Comparison of ENCODE assay signal across 10 cellular contexts in the genomic region with DNA sequence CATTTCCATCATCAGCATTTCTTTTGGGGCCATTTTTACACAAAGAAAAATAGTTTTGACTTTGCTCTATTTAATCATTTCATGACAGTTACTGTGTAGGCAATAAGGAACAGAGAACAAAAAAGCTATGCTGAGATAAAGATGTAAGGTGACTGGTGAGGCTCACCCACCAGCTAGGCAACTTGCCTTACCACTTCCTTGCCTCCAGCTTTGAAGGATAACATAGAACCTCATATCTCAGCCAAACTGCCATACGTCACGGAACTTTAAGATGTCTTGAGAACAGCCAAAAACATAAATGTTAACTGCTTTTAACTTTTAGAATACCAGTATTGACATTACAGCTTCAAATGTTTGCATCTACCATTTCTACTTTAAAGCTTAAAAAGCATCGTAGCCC.
DNase-seq lines count a peak whose midpoint lies in the region; ATAC-seq lines count a peak whose summit lies in the region.
"Had no signal": no experiment of that assay in that cellular context is flagged by ENCODE, and none has a peak within 500 bp of the region (broad histone marks: within the 10 kb centered on the region; RNA-seq: fewer than 3 reads in every experiment).

No MANE protein-coding gene starts in this region.

- peaks cover 91% of the 10 kb centered on the region for H3K4me1 Mint-ChIP-seq in activated naive CD4-positive, alpha-beta T cell treated with anti-CD3 and anti-CD28 coated beads, Interleukin-2, amount 50 U/mL, for 24 hours
- peaks cover 78% of the 10 kb centered on the region for H3K4me1 Mint-ChIP-seq in stimulated activated naive CD8-positive, alpha-beta T cell treated with anti-CD3 and anti-CD28 coated beads, Interleukin-15, Interleukin-2, amounts not matched to agents 100 ng/mL and 50 ng/mL, for 24 hours (ENCODE audit: low read depth)

- peaks cover 5% of the 10 kb centered on the region for H3K9me3 Mint-ChIP-seq in activated naive CD4-positive, alpha-beta T cell treated with anti-CD3 and anti-CD28 coated beads, Interleukin-2, amount 50 U/mL, for 24 hours
- H3K9me3 Mint-ChIP-seq in stimulated activated naive CD8-positive, alpha-beta T cell treated with anti-CD3 and anti-CD28 coated beads, Interleukin-15, Interleukin-2, amounts not matched to agents 100 ng/mL and 50 ng/mL, for 24 hours = no peaks in the 10 kb centered on the region

- ATAC-seq in HG03432 (IDR thresholded peaks at IDR 0.05; ENCODE audit: unreplicated experiment) = no peak

- no peaks in the 10 kb centered on the region for H3K36me3 Mint-ChIP-seq in activated naive CD4-positive, alpha-beta T cell treated with anti-CD3 and anti-CD28 coated beads, Interleukin-2, amount 50 U/mL, for 24 hours
- H3K36me3 Mint-ChIP-seq in stimulated activated naive CD8-positive, alpha-beta T cell treated with anti-CD3 and anti-CD28 coated beads, Interleukin-15, Interleukin-2, amounts not matched to agents 100 ng/mL and 50 ng/mL, for 24 hours (ENCODE audit: low read depth) = peaks cover 5% of the 10 kb centered on the region

- peak overlapping the region; percentile 50 for H3K4me3 Mint-ChIP-seq in activated naive CD4-positive, alpha-beta T cell treated with anti-CD3 and anti-CD28 coated beads, Interleukin-2, amount 50 U/mL, for 24 hours
- peak overlapping the region; percentile 3 for H3K4me3 Mint-ChIP-seq in stimulated activated naive CD8-positive, alpha-beta T cell treated with anti-CD3 and anti-CD28 coated beads, Interleukin-15, Interleukin-2, amounts not matched to agents 100 ng/mL and 50 ng/mL, for 24 hours

- peak; percentile 32 for DNase-seq in stimulated activated CD4-positive, alpha-beta T cell treated with anti-CD3 and anti-CD28 coated beads, Interleukin-15, amount 100 ng/mL, for 24 hours
- no peak for DNase-seq in stimulated activated CD4-positive, alpha-beta T cell treated with anti-CD3 and anti-CD28 coated beads, Interleukin-4, amount 100 ng/mL, for 1 hour
- DNase-seq in T-helper 22 cell (ENCODE audit: low read depth) (peak; percentile 32), DMS114 treated with DMSO at 0.1 percent for 48 hours (lab: John Stamatoyannopoulos, UW; ENCODE audit: unreplicated experiment) (no peak), UCSD-AML1 (lab: John Stamatoyannopoulos, UW; ENCODE audit: unreplicated experiment) (no peak)
- DNase-seq: NCI-H226, SW 1271 had no signal

- no peaks in the 10 kb centered on the region for H3K27me3 Mint-ChIP-seq in activated naive CD4-positive, alpha-beta T cell treated with anti-CD3 and anti-CD28 coated beads, Interleukin-2, amount 50 U/mL, for 24 hours
- peaks cover 6% of the 10 kb centered on the region for H3K27me3 Mint-ChIP-seq in stimulated activated naive CD8-positive, alpha-beta T cell treated with anti-CD3 and anti-CD28 coated beads, Interleukin-15, Interleukin-2, amounts not matched to agents 100 ng/mL and 50 ng/mL, for 24 hours

- peak overlapping the region; percentile 86 for H3K27ac Mint-ChIP-seq in activated naive CD4-positive, alpha-beta T cell treated with anti-CD3 and anti-CD28 coated beads, Interleukin-2, amount 50 U/mL, for 24 hours
- H3K27ac Mint-ChIP-seq in stimulated activated naive CD8-positive, alpha-beta T cell treated with anti-CD3 and anti-CD28 coated beads, Interleukin-15, Interleukin-2, amounts not matched to agents 100 ng/mL and 50 ng/mL, for 24 hours = peak overlapping the region; percentile 59

Comparison
In these comparisons a context has a peak if more than half of its experiments do, and no peak if none do; other contexts are left out.
1. DNase-seq: peak in stimulated activated CD4-positive, alpha-beta T cell treated with anti-CD3 and anti-CD28 coated beads, Interleukin-15, amount 100 ng/mL, for 24 hours (single experiment) and T-helper 22 cell (single experiment); none in stimulated activated CD4-positive, alpha-beta T cell treated with anti-CD3 and anti-CD28 coated beads, Interleukin-4, amount 100 ng/mL, for 1 hour (single experiment), DMS114 treated with DMSO at 0.1 percent for 48 hours (single experiment) and UCSD-AML1 (single experiment).